In the genomic region with DNA sequence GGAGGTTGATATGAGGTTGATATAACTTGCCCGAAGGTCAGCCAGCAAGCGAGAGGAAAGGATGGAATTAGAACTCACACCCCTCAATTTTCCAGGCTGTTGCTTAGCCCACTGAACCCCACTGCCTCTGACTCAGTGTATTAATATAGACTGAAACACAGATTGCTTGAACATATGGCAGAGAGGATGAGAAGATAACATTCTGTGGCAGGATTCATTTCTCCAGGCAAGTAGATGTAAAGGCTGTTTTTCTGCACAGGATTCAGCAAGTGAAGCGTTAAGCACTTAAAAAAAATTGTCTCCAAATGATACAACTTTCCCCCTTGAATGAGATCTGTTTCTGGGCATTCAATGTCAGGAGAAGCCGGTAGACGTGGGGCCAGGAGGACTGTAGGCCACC, we compare ENCODE assay signal across 13 cellular contexts.
DNase-seq lines count a peak whose midpoint lies in the region; ATAC-seq lines count a peak whose summit lies in the region.
"Had no signal": no experiment of that assay in that cellular context is flagged by ENCODE, and none has a peak within 500 bp of the region (broad histone marks: within the 10 kb centered on the region; RNA-seq: fewer than 3 reads in every experiment).

No MANE protein-coding gene starts in this region.

- ATAC-seq in HG03025 (IDR thresholded peaks at IDR 0.05; ENCODE audit: low FRiP score, unreplicated experiment), result no peak
- ATAC-seq in GM18873 (IDR thresholded peaks at IDR 0.05; ENCODE audit: low FRiP score, unreplicated experiment), result no peak
- ATAC-seq: HCT116 had no signal

- DNase-seq in DMS 273 treated with DMSO at 0.1 percent for 48 hours (lab: John Stamatoyannopoulos, UW), result peak; percentile 92
- DNase-seq in NCI-H2171 (lab: John Stamatoyannopoulos, UW), result peak; percentile 92
- DNase-seq in cerebellar cortex (ENCODE audit: low spot score), result peak; percentile 71
- peak; percentile 49 for DNase-seq in superior temporal gyrus (ENCODE audit: extremely low spot score)
- DNase-seq in NCI-H774 (lab: John Stamatoyannopoulos, UW), result no peak
- DNase-seq: BE2C; CD4-positive, alpha-beta memory T cell; DND-41; GF-D8; GM23248 had no signal
